1 cellular context compared by ENCODE assay signal in genomic region chr5:172782169-172783039, GRCh38.
TF ChIP-seq lines count a peak whose summit lies in the region.

No MANE protein-coding gene starts in this region.

TF ChIP-seq in HepG2, 621 proteins besides CTCF, POLR2A, EP300 and RAD21 (continued from another document and continues in another):
- TF ChIP-seq, protein P1, sequence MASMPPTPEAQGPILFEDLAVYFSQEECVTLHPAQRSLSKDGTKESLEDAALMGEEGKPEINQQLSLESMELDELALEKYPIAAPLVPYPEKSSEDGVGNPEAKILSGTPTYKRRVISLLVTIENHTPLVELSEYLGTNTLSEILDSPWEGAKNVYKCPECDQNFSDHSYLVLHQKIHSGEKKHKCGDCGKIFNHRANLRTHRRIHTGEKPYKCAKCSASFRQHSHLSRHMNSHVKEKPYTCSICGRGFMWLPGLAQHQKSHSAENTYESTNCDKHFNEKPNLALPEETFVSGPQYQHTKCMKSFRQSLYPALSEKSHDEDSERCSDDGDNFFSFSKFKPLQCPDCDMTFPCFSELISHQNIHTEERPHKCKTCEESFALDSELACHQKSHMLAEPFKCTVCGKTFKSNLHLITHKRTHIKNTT (CRISPR knock-in tag; IDR thresholded peaks at IDR 0.05) = no peak
- TF ChIP-seq KLF15 (CRISPR knock-in tag; IDR thresholded peaks at IDR 0.05; ENCODE audit: borderline replicate concordance) (no peak), ZNF12 (CRISPR knock-in tag; IDR thresholded peaks at IDR 0.05) (0 out of 2 replicates have a peak, but pooled peaks have one; percentile 20), KDM5B (CRISPR knock-in tag; IDR thresholded peaks at IDR 0.05; ENCODE audit: borderline replicate concordance) (no peak), ZNF292 (CRISPR knock-in tag; IDR thresholded peaks at IDR 0.05; ENCODE audit: borderline replicate concordance, low read depth) (no peak), FOXK2 (IDR thresholded peaks at IDR 0.05) (0 out of 2 replicates have a peak, but pooled peaks have one; percentile 12), PCBP1 (IDR thresholded peaks at IDR 0.05; ENCODE audit: borderline replicate concordance, low read depth, low read length) (no peak), NFKBIZ (CRISPR knock-in tag; IDR thresholded peaks at IDR 0.05) (no peak), XRCC5 (optimal IDR thresholded peaks at IDR 0.05; ENCODE audit: low read length) (no peak), ISL2 (CRISPR knock-in tag; IDR thresholded peaks at IDR 0.05) (no peak), TBX3 (IDR thresholded peaks at IDR 0.05; ENCODE audit: borderline replicate concordance) (no peak), NRL (CRISPR knock-in tag; IDR thresholded peaks at IDR 0.05; ENCODE audit: borderline replicate concordance) (no peak), ZC3H13 (CRISPR knock-in tag; IDR thresholded peaks at IDR 0.05) (no peak), ZHX1 (CRISPR knock-in tag; IDR thresholded peaks at IDR 0.05; ENCODE audit: low read depth) (no peak), ATF5 (CRISPR knock-in tag; IDR thresholded peaks at IDR 0.05; ENCODE audit: low read depth) (no peak), ZNF7 (CRISPR knock-in tag; IDR thresholded peaks at IDR 0.05) (no peak), ZNF326 (CRISPR knock-in tag; IDR thresholded peaks at IDR 0.05; ENCODE audit: borderline replicate concordance) (no peak), ARNT2 (CRISPR knock-in tag; IDR thresholded peaks at IDR 0.05; ENCODE audit: low read depth) (no peak), POLR2G (IDR thresholded peaks at IDR 0.05; ENCODE audit: low read depth, low read length) (no peak), FOXM1 (CRISPR knock-in tag; IDR thresholded peaks at IDR 0.05) (no peak), ZNF792 (CRISPR knock-in tag; IDR thresholded peaks at IDR 0.05) (peak; percentile 78; the same call in 1 of the 2 replicates), ZNF441 (CRISPR knock-in tag; IDR thresholded peaks at IDR 0.05; ENCODE audit: borderline replicate concordance) (no peak), ZNF282 (IDR thresholded peaks at IDR 0.05; ENCODE audit: partially characterized antibody) (no peak), ZNF800 (CRISPR knock-in tag; IDR thresholded peaks at IDR 0.05) (no peak), EED (CRISPR knock-in tag; IDR thresholded peaks at IDR 0.05) (no peak), ZNF280D (CRISPR knock-in tag; IDR thresholded peaks at IDR 0.05) (no peak), AHR (CRISPR knock-in tag; IDR thresholded peaks at IDR 0.05) (no peak), ZNF484 (CRISPR knock-in tag; IDR thresholded peaks at IDR 0.05; ENCODE audit: borderline replicate concordance, low read depth) (no peak), ZNF383 (CRISPR knock-in tag; IDR thresholded peaks at IDR 0.05; ENCODE audit: borderline replicate concordance) (no peak), ZNF749 (CRISPR knock-in tag; IDR thresholded peaks at IDR 0.05; ENCODE audit: borderline replicate concordance) (no peak), HOXA7 (CRISPR knock-in tag; IDR thresholded peaks at IDR 0.05) (no peak), ZNF770 (CRISPR knock-in tag; IDR thresholded peaks at IDR 0.05) (0 out of 2 replicates have a peak, but pooled peaks have one; percentile 21), KLF11 (CRISPR knock-in tag; IDR thresholded peaks at IDR 0.05) (no peak), HOXA5 (CRISPR knock-in tag; IDR thresholded peaks at IDR 0.05) (no peak), ZNF775 (CRISPR knock-in tag; IDR thresholded peaks at IDR 0.05; ENCODE audit: borderline replicate concordance) (no peak), FOXO4 (CRISPR knock-in tag; conservative IDR thresholded peaks at IDR 0.05) (no peak), ZNF563 (CRISPR knock-in tag; IDR thresholded peaks at IDR 0.05) (no peak), ATF7-NPFF (CRISPR knock-in tag; IDR thresholded peaks at IDR 0.05; ENCODE audit: low read depth) (no peak), CHD2 (IDR thresholded peaks at IDR 0.05; ENCODE audit: low read depth, low read length) (no peak), NFATC3 (CRISPR knock-in tag; IDR thresholded peaks at IDR 0.05) (no peak), TBL1XR1 (IDR thresholded peaks at IDR 0.05; ENCODE audit: borderline replicate concordance, low read length, partially characterized antibody) (no peak)
- TF ChIP-seq, protein P2, sequence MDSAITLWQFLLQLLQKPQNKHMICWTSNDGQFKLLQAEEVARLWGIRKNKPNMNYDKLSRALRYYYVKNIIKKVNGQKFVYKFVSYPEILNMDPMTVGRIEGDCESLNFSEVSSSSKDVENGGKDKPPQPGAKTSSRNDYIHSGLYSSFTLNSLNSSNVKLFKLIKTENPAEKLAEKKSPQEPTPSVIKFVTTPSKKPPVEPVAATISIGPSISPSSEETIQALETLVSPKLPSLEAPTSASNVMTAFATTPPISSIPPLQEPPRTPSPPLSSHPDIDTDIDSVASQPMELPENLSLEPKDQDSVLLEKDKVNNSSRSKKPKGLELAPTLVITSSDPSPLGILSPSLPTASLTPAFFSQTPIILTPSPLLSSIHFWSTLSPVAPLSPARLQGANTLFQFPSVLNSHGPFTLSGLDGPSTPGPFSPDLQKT (CRISPR knock-in tag; IDR thresholded peaks at IDR 0.05; ENCODE audit: borderline replicate concordance) = no peak
- TF ChIP-seq, protein P3, sequence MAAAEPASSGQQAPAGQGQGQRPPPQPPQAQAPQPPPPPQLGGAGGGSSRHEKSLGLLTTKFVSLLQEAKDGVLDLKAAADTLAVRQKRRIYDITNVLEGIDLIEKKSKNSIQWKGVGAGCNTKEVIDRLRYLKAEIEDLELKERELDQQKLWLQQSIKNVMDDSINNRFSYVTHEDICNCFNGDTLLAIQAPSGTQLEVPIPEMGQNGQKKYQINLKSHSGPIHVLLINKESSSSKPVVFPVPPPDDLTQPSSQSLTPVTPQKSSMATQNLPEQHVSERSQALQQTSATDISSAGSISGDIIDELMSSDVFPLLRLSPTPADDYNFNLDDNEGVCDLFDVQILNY (CRISPR knock-in tag; conservative IDR thresholded peaks at IDR 0.05) = no peak
- TF ChIP-seq, protein P4, sequence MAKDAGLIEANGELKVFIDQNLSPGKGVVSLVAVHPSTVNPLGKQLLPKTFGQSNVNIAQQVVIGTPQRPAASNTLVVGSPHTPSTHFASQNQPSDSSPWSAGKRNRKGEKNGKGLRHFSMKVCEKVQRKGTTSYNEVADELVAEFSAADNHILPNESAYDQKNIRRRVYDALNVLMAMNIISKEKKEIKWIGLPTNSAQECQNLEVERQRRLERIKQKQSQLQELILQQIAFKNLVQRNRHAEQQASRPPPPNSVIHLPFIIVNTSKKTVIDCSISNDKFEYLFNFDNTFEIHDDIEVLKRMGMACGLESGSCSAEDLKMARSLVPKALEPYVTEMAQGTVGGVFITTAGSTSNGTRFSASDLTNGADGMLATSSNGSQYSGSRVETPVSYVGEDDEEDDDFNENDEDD (CRISPR knock-in tag; IDR thresholded peaks at IDR 0.05; ENCODE audit: borderline replicate concordance) = peak; percentile 26; the same call in 1 of the 2 replicates
- TF ChIP-seq, protein P5, sequence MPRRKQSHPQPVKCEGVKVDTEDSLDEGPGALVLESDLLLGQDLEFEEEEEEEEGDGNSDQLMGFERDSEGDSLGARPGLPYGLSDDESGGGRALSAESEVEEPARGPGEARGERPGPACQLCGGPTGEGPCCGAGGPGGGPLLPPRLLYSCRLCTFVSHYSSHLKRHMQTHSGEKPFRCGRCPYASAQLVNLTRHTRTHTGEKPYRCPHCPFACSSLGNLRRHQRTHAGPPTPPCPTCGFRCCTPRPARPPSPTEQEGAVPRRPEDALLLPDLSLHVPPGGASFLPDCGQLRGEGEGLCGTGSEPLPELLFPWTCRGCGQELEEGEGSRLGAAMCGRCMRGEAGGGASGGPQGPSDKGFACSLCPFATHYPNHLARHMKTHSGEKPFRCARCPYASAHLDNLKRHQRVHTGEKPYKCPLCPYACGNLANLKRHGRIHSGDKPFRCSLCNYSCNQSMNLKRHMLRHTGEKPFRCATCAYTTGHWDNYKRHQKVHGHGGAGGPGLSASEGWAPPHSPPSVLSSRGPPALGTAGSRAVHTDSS (CRISPR knock-in tag; conservative IDR thresholded peaks at IDR 0.05) = no peak
- TF ChIP-seq, protein P6, sequence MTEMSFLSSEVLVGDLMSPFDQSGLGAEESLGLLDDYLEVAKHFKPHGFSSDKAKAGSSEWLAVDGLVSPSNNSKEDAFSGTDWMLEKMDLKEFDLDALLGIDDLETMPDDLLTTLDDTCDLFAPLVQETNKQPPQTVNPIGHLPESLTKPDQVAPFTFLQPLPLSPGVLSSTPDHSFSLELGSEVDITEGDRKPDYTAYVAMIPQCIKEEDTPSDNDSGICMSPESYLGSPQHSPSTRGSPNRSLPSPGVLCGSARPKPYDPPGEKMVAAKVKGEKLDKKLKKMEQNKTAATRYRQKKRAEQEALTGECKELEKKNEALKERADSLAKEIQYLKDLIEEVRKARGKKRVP (CRISPR knock-in tag; IDR thresholded peaks at IDR 0.05) = no peak
